Comparison of ENCODE assay signal across 7 cellular contexts in the genomic region with DNA sequence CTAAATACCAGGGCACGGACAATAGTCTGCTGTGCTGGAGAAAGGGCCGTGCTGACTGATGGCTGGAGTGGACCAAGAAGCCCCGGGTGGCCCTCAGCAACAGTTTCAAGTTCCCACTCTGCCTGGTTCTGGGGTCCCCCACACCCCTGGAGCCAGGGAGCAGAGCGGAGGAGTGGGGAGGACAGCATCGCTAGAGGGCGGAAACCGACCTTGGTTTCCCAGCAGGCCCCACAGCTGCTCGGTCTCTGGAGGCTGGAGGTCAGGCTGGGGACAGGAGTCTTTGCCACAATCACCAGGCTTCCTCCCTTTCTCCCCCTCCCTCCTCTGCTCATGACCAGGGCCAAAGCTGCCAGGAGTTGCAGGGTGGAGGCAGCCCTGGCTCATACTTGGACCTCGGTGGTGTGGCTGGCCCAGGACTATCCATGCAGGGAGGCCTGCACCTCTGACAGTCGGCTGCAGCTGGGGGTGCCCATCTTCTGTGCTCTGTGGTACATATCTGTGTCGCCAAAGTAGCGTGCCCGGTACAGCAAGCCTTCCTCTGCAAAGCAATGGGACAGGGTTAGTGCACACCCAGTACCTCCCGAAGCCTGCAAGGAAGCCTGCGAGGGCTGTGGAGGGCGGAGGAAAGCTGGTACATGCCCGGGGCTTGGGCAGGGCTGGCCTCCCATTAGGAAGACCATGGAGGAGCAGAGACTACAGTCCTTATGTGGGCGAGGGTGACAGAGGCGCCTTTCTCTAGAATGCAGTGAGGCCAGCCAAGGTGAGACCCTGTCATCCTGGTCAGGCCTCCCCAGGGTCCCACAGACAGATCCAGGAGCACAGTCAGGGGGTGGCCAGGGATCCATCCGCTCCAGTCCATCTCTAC. TPM values are rescaled to one million over a fixed set of nuclear protein-coding genes. Genes with fewer than 3 reads are reported as not detected.
DNase-seq lines count a peak whose midpoint lies in the region; ATAC-seq and TF ChIP-seq lines count a peak whose summit lies in the region.

No MANE protein-coding gene starts in this region.

- peak overlapping the region; percentile 96 to 97 for H3K27ac Mint-ChIP-seq in natural killer cell

- peaks cover 59 to 63% of the 10 kb centered on the region in 2 donors for H3K4me1 Mint-ChIP-seq in natural killer cell

- ATAC-seq in GM19023 (IDR thresholded peaks at IDR 0.05; ENCODE audit: unreplicated experiment) (peak; percentile 40), HG02938 (IDR thresholded peaks at IDR 0.05; ENCODE audit: unreplicated experiment) (peak; percentile 28), natural killer cell (peak; percentile 13 to 40 (median 18))

- CTCF ChIA-PET in A673 (lab: Charles Lee): no interaction called here

- H3K4me1 ChIP-seq in SJSA1 (replicated peaks) (peaks cover 51% of the 10 kb centered on the region), A673 (ENCODE audit: insufficient read depth, low read length, poor library complexity, severe bottlenecking) (peaks cover 32% of the 10 kb centered on the region)

- H3K27ac ChIP-seq in SJSA1: peak overlapping the region; percentile 68
- peak overlapping the region; percentile 88 to 94 for H3K27ac ChIP-seq in coronary artery
- no peak overlapping the region for H3K27ac ChIP-seq in A673 (ENCODE audit: low read depth, low read length, poor library complexity, severe bottlenecking)

- H3K9me3 Mint-ChIP-seq in natural killer cell: no peaks in the 10 kb centered on the region

- DNase-seq in SJSA1 (ENCODE audit: low read depth in 1 of 2, low spot score in 2 of 2): peak in 1 of 2 experiments; percentile 57
- peak; percentile 95 for DNase-seq in coronary artery (ENCODE audit: low spot score)
- peak; percentile 56 for DNase-seq in natural killer cell
- no peak for DNase-seq in A673 (ENCODE audit: low spot score)
- no peak for DNase-seq in SW 1271 (lab: John Stamatoyannopoulos, UW)

- peak overlapping the region; percentile 88 for H3K4me3 Mint-ChIP-seq in natural killer cell

- H3K27me3 ChIP-seq in SJSA1 (replicated peaks) (no peaks in the 10 kb centered on the region), A673 (replicated peaks; ENCODE audit: insufficient read depth, low read depth, low read length, poor library complexity) (no peaks in the 10 kb centered on the region)

- H3K9me3 ChIP-seq in SJSA1 (replicated peaks) (no peaks in the 10 kb centered on the region), A673 (ENCODE audit: low read depth, low read length, poor library complexity, severe bottlenecking) (no peaks in the 10 kb centered on the region)

- H3K36me3 Mint-ChIP-seq in natural killer cell: no peaks in the 10 kb centered on the region

- no peak overlapping the region for H3K4me3 ChIP-seq in SJSA1
- peak overlapping the region; percentile 49 for H3K4me3 ChIP-seq in coronary artery
- no peak overlapping the region for H3K4me3 ChIP-seq in A673 (ENCODE audit: low read depth, low read length, poor library complexity, severe bottlenecking)

- intact Hi-C loops in natural killer cell (cut with micrococcal nuclease): loop anchor here (1.0 to 2.0 kb wide), 6 partner anchors 35 to 251 kb away; a partner anchor contains a TSS
- intact Hi-C loops in A673 (cut with micrococcal nuclease; ENCODE audit: unreplicated experiment): loop anchor here (2.0 to 10.0 kb wide), 3 partner anchors 378 to 1021 kb away; a partner anchor contains a TSS

- no TSS peak for BruUV-seq in A673 (replicated peaks; lab: Mats Ljungman, UMichigan)

- no peaks in the 10 kb centered on the region for H3K27me3 Mint-ChIP-seq in natural killer cell (ENCODE audit: low read depth in 2 of 2)

- peaks cover 64% of the 10 kb centered on the region for H3K36me3 ChIP-seq in SJSA1
- peaks cover 20% of the 10 kb centered on the region for H3K36me3 ChIP-seq in A673 (ENCODE audit: insufficient read depth, low read length, poor library complexity, severe bottlenecking)

- POLR2A ChIA-PET in A673 (lab: Charles Lee; ENCODE audit: low non-redundant PET): no interaction called here

- TF ChIP-seq CTCF in coronary artery (IDR thresholded peaks at IDR 0.05) (no peak), natural killer cell (IDR thresholded peaks at IDR 0.05) (no peak), A673 (conservative IDR thresholded peaks at IDR 0.05; ENCODE audit: low read depth, low read length) (no peak)

RNA-seq across cellular contexts. Expression of a gene that starts 19.1 kb away (rescaled TPM):
- 36.1 and 42.3 TPM in 2 replicates for total RNA-seq in SJSA1 (2014; rRNA removed; shearing (Covaris generic))
- 10 to 100 TPM; 47.3 to 54.2 (median 48.7) TPM for total RNA-seq in natural killer cell
- 29.5 and 31.2 TPM in 2 replicates for total RNA-seq in A673 (2021)

Comparison
In these comparisons a context has a peak if more than half of its experiments do, and no peak if none do; other contexts are left out.
1. DNase-seq: peak in coronary artery (single experiment) and natural killer cell (single experiment); none in A673 (single experiment) and SW 1271 (0 of 2).
2. Peak in every context shown above with its lines, with median percentiles within 50 percentile points of each other: ATAC-seq.